ENCODE assay signal across 1 cellular context in genomic region chr5:16179936-16180788, GRCh38.
TF ChIP-seq lines count a peak whose summit lies in the region.

No MANE protein-coding gene starts in this region.

TF ChIP-seq in GM23338, 12 proteins besides CTCF, POLR2A, EP300 and RAD21:
- no peak for TF ChIP-seq REST (IDR thresholded peaks at IDR 0.05; ENCODE audit: unreplicated experiment)
